8 cellular contexts compared by ENCODE assay signal in genomic region chr12:55742719-55743130, GRCh38. TPM values are rescaled to one million over a fixed set of nuclear protein-coding genes. Genes with fewer than 3 reads are reported as not detected.
A peak's percentile ranks its signal among the peaks of the same experiment; 100 is the strongest.
DNase-seq lines count a peak whose midpoint lies in the region; ATAC-seq and TF ChIP-seq lines count a peak whose summit lies in the region.

Gene GDF11 (plus strand): TSS chr12:55743122. CDS start chr12:55743317, 195 bp downstream.

- H3K4me1 ChIP-seq in mammary epithelial cell (ENCODE audit: insufficient read depth, low read length), result peaks cover 15% of the 10 kb centered on the region

- peaks cover 3% of the 10 kb centered on the region for H3K79me2 ChIP-seq in mammary epithelial cell (ENCODE audit: insufficient read depth, low read length)

- H3K27ac ChIP-seq in VCaP, result peak within 1 kb of the TSS; percentile 84
- no peak within 1 kb of the TSS for H3K27ac ChIP-seq in mammary epithelial cell (ENCODE audit: insufficient read depth, low read depth, low read length)
- peak within 1 kb of the TSS in 15 of 21 experiments; percentile 18 to 75 (median 54) for H3K27ac ChIP-seq in skin epidermis

- in situ Hi-C loops in G401 (cut with HindIII; ENCODE audit: low sequenced_read_pairs) (no loop called here), mammary epithelial cell (cut with MboI; ENCODE audit: low sequenced_read_pairs in 2 of 2) (loop anchor here (5.0 to 25.0 kb wide), 3 partner anchors 200 to 470 kb away; partner anchors contain the start of genes ERBB3 (in 1 of the 2), NABP2 (in 1 of the 2) and RNF41 (in 1 of the 2))

- ATAC-seq in HG02798 (IDR thresholded peaks at IDR 0.05; ENCODE audit: poor library complexity, unreplicated experiment), result peak; percentile 41

- no peaks in the 10 kb centered on the region for H3K9me3 ChIP-seq in mammary epithelial cell (replicated peaks; ENCODE audit: insufficient read depth, low read length)

- TF ChIP-seq CTCF in VCaP (conservative IDR thresholded peaks at IDR 0.05) (no peak), mammary epithelial cell (conservative IDR thresholded peaks at IDR 0.05 in 1 of 2, IDR thresholded peaks at IDR 0.05 in 1 of 2; ENCODE audit: extremely low read depth in 1 of 2, insufficient read depth in 1 of 2, low read depth in 1 of 2, low read length in 2 of 2) (no peak)

- intact Hi-C loops in mammary epithelial cell (cut with micrococcal nuclease), result no loop called here

- DNase-seq in G401 (ENCODE audit: low spot score), result peak; percentile 87
- peak; percentile 83 for DNase-seq in NCI-H2171 treated with DMSO at 0.1 percent for 48 hours (lab: John Stamatoyannopoulos, UW)
- peak; percentile 67 for DNase-seq in mammary epithelial cell
- peak; percentile 78 for DNase-seq in inferior parietal cortex (ENCODE audit: extremely low spot score)
- DNase-seq in cortex of kidney (lab: John Stamatoyannopoulos, UW), result no peak

- dilution Hi-C loops in mammary epithelial cell (cut with HindIII; ENCODE audit: low sequenced_read_pairs), result no loop called here

- CTCF ChIA-PET in mammary epithelial cell (lab: Charles Lee; ENCODE audit: low non-redundant PET), result no interaction called here

- peak within 1 kb of the TSS; percentile 92 for H2AFZ ChIP-seq in mammary epithelial cell (ENCODE audit: low read depth, low read length)

- 12% methylated on average over 10 of the region's 19 CpGs for WGBS in mammary epithelial cell (ENCODE audit: low coverage, missing lambda C conversion rate)

- no TSS peak for BruUV-seq in mammary epithelial cell (replicated peaks; lab: Mats Ljungman, UMichigan)

- no peaks in the 10 kb centered on the region for H3K27me3 ChIP-seq in mammary epithelial cell (ENCODE audit: insufficient read depth, low read length)

- H3K36me3 ChIP-seq in mammary epithelial cell (ENCODE audit: insufficient read depth, low read length), result no peaks in the 10 kb centered on the region

- H3K4me3 ChIP-seq in mammary epithelial cell (replicated peaks in 1 of 3; ENCODE audit: insufficient read depth in 1 of 3, low read depth in 2 of 3, low read length in 3 of 3), result peak within 1 kb of the TSS; percentile 50 to 73 (median 63)
- H3K4me3 ChIP-seq in skin epidermis, result peak within 1 kb of the TSS; percentile 46 to 69 (median 54)

- peak within 1 kb of the TSS; percentile 100 for H3K4me2 ChIP-seq in mammary epithelial cell (ENCODE audit: insufficient read depth, low read depth, low read length)

- H4K20me1 ChIP-seq in mammary epithelial cell (ENCODE audit: insufficient read depth, low read length), result no peaks in the 10 kb centered on the region

- H3K9ac ChIP-seq in mammary epithelial cell (ENCODE audit: insufficient read depth, low read length), result no peak within 1 kb of the TSS

RNA-seq across cellular contexts. Expression of gene GDF11, which starts in this region (rescaled TPM):
- 16.2 and 29.2 TPM in 2 replicates for total RNA-seq in G401 (2014; rRNA removed; shearing (Covaris generic))
- total RNA-seq in mammary epithelial cell, result 10 to 100 TPM in 1 of 2 donors, 1 to 10 TPM in 1; 2.2 to 11.1 TPM
- 8.1 TPM for polyA plus RNA-seq in mammary epithelial cell
- 7.4 TPM for polyA minus RNA-seq in mammary epithelial cell
